8 cellular contexts compared by ENCODE assay signal in genomic region chr19:4976412-4977298, GRCh38. TPM values are rescaled to one million over a fixed set of nuclear protein-coding genes. Genes with fewer than 3 reads are reported as not detected.
DNase-seq lines count a peak whose midpoint lies in the region; ATAC-seq and TF ChIP-seq lines count a peak whose summit lies in the region.

No MANE protein-coding gene starts in this region.

- H3K36me3 ChIP-seq in Peyer's patch (no peaks in the 10 kb centered on the region), muscle layer of colon (ENCODE audit: insufficient read depth, low read length) (no peaks in the 10 kb centered on the region)

- no peaks in the 10 kb centered on the region for H3K9me3 Mint-ChIP-seq in activated naive CD4-positive, alpha-beta T cell treated with anti-CD3 and anti-CD28 coated beads, Interleukin-2, amount 50 U/mL, for 72 hours

- DNase-seq in Peyer's patch (peak in 2 of 3 donors; percentile 39 to 81), epithelial cell of prostate (ENCODE audit: low read depth, low spot score) (peak; percentile 80)
- no peak for DNase-seq in activated effector memory CD4-positive, alpha-beta T cell treated with anti-CD3 and anti-CD28 coated beads, Interleukin-2, amount 50 U/mL, for 16 hours
- no peak for DNase-seq in activated naive CD4-positive, alpha-beta T cell treated with anti-CD3 and anti-CD28 coated beads, Interleukin-2, amount 50 U/mL, for 72 hours (ENCODE audit: low spot score in 2 of 2)

- H3K27me3 ChIP-seq in Peyer's patch (no peaks in the 10 kb centered on the region), muscle layer of colon (ENCODE audit: control insufficient read depth in 1 of 2, insufficient read depth in 2 of 2, low read length in 2 of 2) (no peaks in the 10 kb centered on the region)

- TF ChIP-seq POLR2A in Peyer's patch (IDR thresholded peaks at IDR 0.05): peak in 1 of 2 donors; percentile 27

- no peak for ATAC-seq in activated naive CD4-positive, alpha-beta T cell treated with anti-CD3 and anti-CD28 coated beads, Interleukin-2, amount 50 U/mL, for 72 hours
- ATAC-seq in GM21447 (IDR thresholded peaks at IDR 0.05; ENCODE audit: unreplicated experiment) (no peak), HG03097 (IDR thresholded peaks at IDR 0.05; ENCODE audit: low FRiP score, unreplicated experiment) (no peak)

- H3K9me3 ChIP-seq in Peyer's patch (no peaks in the 10 kb centered on the region), muscle layer of colon (ENCODE audit: low read length) (no peaks in the 10 kb centered on the region)

- H3K4me3 ChIP-seq in Peyer's patch (peak overlapping the region in 1 of 4 donors; percentile 13), muscle layer of colon (ENCODE audit: low read depth in 1 of 2, low read length in 2 of 2) (peak overlapping the region in 1 of 2 donors; percentile 51)

- TF ChIP-seq CTCF in GM12874 (IDR thresholded peaks at IDR 0.05; ENCODE audit: insufficient read depth, low read depth, low read length) (0 out of 2 replicates have a peak, but pooled peaks have one; percentile 35), Peyer's patch (IDR thresholded peaks at IDR 0.05) (peak in 2 of 6 experiments; percentile 13 to 33)

- H3K27ac ChIP-seq in Peyer's patch: peak overlapping the region; percentile 43 to 82 (median 69)
- H3K27ac ChIP-seq in epithelial cell of prostate: peak overlapping the region; percentile 59
- peak overlapping the region; percentile 86 for H3K27ac ChIP-seq in muscle layer of colon (ENCODE audit: low read depth, low read length)

- H3K4me1 ChIP-seq in Peyer's patch (peaks cover 0 to 60% (median 1%) of the 10 kb centered on the region in 4 donors), muscle layer of colon (ENCODE audit: insufficient read depth, low read length) (peaks cover 47% of the 10 kb centered on the region)

- H3K36me3 Mint-ChIP-seq in activated naive CD4-positive, alpha-beta T cell treated with anti-CD3 and anti-CD28 coated beads, Interleukin-2, amount 50 U/mL, for 72 hours: no peaks in the 10 kb centered on the region

- no peak overlapping the region for H3K27ac Mint-ChIP-seq in activated naive CD4-positive, alpha-beta T cell treated with anti-CD3 and anti-CD28 coated beads, Interleukin-2, amount 50 U/mL, for 72 hours

- peak overlapping the region; percentile 25 for H3K9ac ChIP-seq in muscle layer of colon (ENCODE audit: low read length)

RNA-seq across cellular contexts. Expression of gene KDM4B, which starts 7.7 kb away (rescaled TPM):
- 10 to 100 TPM; 28.7 to 75.1 (median 46.1) TPM for total RNA-seq in Peyer's patch
- 10 to 100 TPM; 21.0 to 44.8 TPM for total RNA-seq in activated naive CD4-positive, alpha-beta T cell treated with anti-CD3 and anti-CD28 coated beads, Interleukin-2, amount 50 U/mL, for 72 hours

Comparison
In these comparisons a context has a peak if more than half of its experiments do, and no peak if none do; other contexts are left out.
1. DNase-seq: peak in Peyer's patch (2 of 3) and epithelial cell of prostate (single experiment); none in activated effector memory CD4-positive, alpha-beta T cell treated with anti-CD3 and anti-CD28 coated beads, Interleukin-2, amount 50 U/mL, for 16 hours (single experiment) and activated naive CD4-positive, alpha-beta T cell treated with anti-CD3 and anti-CD28 coated beads, Interleukin-2, amount 50 U/mL, for 72 hours (0 of 2).
2. Peak in every context shown above with its lines, with median percentiles within 50 percentile points of each other: H3K27ac ChIP-seq.